In the genomic region with DNA sequence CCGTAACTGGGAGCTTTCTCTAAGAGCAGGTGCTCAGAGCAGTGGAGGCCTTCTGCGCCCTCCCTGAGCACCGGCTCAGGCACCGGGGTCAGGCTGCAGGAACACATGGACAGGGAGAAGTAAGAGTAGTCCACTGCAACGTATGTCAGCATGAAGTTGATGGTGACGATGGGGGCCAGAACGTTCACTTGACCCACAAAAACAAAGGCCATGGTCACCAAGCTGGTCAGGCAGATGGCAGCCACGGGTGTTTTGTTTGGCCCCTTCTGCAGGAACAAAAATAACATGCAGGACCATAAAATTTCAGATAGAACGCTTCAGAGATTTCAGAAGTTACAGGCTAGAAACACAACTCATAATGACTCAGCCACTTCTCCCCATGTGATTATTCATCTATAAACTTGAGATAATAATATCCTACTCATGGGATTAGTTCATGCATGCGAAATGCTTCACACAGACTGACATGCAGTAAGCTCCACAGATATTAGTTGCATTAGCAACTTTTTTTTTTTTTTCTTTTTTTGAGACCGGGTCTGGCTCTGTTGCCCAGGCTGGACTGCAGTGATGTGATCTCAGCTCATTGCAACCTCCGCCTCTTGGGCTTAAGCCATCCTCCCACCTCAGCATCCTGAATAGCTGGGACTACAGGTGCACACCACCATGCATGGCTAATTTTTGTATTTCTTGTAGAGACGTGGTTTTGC, we compare ENCODE assay signal across 9 cellular contexts. TPM values are rescaled to one million over a fixed set of nuclear protein-coding genes. Genes with fewer than 3 reads are reported as not detected.
DNase-seq lines count a peak whose midpoint lies in the region; ATAC-seq, FAIRE-seq and TF ChIP-seq lines count a peak whose summit lies in the region.
"Had no signal": no experiment of that assay in that cellular context is flagged by ENCODE, and none has a peak within 500 bp of the region (broad histone marks: within the 10 kb centered on the region; RNA-seq: fewer than 3 reads in every experiment).

No MANE protein-coding gene starts in this region.

- no peaks in the 10 kb centered on the region for H3K79me2 ChIP-seq in mammary epithelial cell (ENCODE audit: insufficient read depth, low read length)

- TF ChIP-seq CTCF in mammary epithelial cell (conservative IDR thresholded peaks at IDR 0.05 in 1 of 2, IDR thresholded peaks at IDR 0.05 in 1 of 2; ENCODE audit: extremely low read depth in 1 of 2, insufficient read depth in 1 of 2, low read depth in 1 of 2, low read length in 2 of 2) (no peak), lower leg skin (IDR thresholded peaks at IDR 0.05) (no peak)

- H3K4me1 ChIP-seq in mammary epithelial cell (ENCODE audit: insufficient read depth, low read length), result peaks cover 46% of the 10 kb centered on the region

- CTCF ChIA-PET in mammary epithelial cell (lab: Charles Lee; ENCODE audit: low non-redundant PET), result no interaction called here

- no TSS peak for BruUV-seq in mammary epithelial cell (replicated peaks; lab: Mats Ljungman, UMichigan)

- peak; percentile 66 for FAIRE-seq in urothelium cell line (lab: Jason Lieb, UNC)

- no peak for DNase-seq in activated T-cell treated with anti-CD3 and anti-CD28 coated beads, Interleukin-2, amount 50 U/mL, for 4 hours
- DNase-seq in activated T-cell treated with anti-CD3 and anti-CD28 coated beads, Interleukin-2, amount 50 U/mL, for 48 hours, result no peak
- DNase-seq in mammary epithelial cell (peak; percentile 78), urothelium cell line (ENCODE audit: low spot score) (peak; percentile 35), lower leg skin (ENCODE audit: low spot score in 2 of 2) (no peak), NCI-H2107 treated with DMSO at 0.1 percent for 48 hours (lab: John Stamatoyannopoulos, UW; ENCODE audit: unreplicated experiment) (no peak)
- no peak for DNase-seq in stimulated activated naive CD8-positive, alpha-beta T cell treated with anti-CD3 and anti-CD28 coated beads, Interleukin-15, Interleukin-2, amounts not matched to agents 100 U/mL and 50 U/mL, for 24 hours

- TF ChIP-seq POLR2A in lower leg skin (IDR thresholded peaks at IDR 0.05), result no peak

- peak overlapping the region; percentile 38 for H3K4me2 ChIP-seq in mammary epithelial cell (ENCODE audit: insufficient read depth, low read depth, low read length)

- H3K36me3 Mint-ChIP-seq in activated T-cell treated with anti-CD3 and anti-CD28 coated beads, Interleukin-2, amount 50 U/mL, for 4 hours (ENCODE audit: insufficient read depth), result no peaks in the 10 kb centered on the region

- H2AFZ ChIP-seq in mammary epithelial cell (ENCODE audit: low read depth, low read length), result peak overlapping the region; percentile 17

- WGBS in mammary epithelial cell (ENCODE audit: low coverage, missing lambda C conversion rate), result 69% methylated on average over 13 of the region's 13 CpGs
- 55 to 58% methylated on average over 13 of the region's 13 CpGs for WGBS in lower leg skin, 2 donors

- H3K27ac ChIP-seq in mammary epithelial cell (ENCODE audit: insufficient read depth, low read depth, low read length), result peak overlapping the region; percentile 32
- H3K27ac ChIP-seq: C4-2B had no signal

- H3K9ac ChIP-seq in mammary epithelial cell (ENCODE audit: insufficient read depth, low read length), result no peak overlapping the region

- no peaks in the 10 kb centered on the region for H4K20me1 ChIP-seq in mammary epithelial cell (ENCODE audit: insufficient read depth, low read length)

- ATAC-seq in activated T-cell treated with anti-CD3 and anti-CD28 coated beads, Interleukin-2, amount 50 U/mL, for 4 hours, result peak; percentile 49 to 58
- peak; percentile 51 for ATAC-seq in HG03135 (IDR thresholded peaks at IDR 0.05; ENCODE audit: unreplicated experiment)
- no peak for ATAC-seq in stimulated activated naive CD8-positive, alpha-beta T cell treated with anti-CD3 and anti-CD28 coated beads, Interleukin-15, Interleukin-2, amounts not matched to agents 100 U/mL and 50 U/mL, for 24 hours

- dilution Hi-C loops in mammary epithelial cell (cut with HindIII; ENCODE audit: low sequenced_read_pairs), result no loop called here

- peaks cover 19% of the 10 kb centered on the region for H3K4me1 Mint-ChIP-seq in activated T-cell treated with anti-CD3 and anti-CD28 coated beads, Interleukin-2, amount 50 U/mL, for 4 hours (ENCODE audit: low read depth)

- no peaks in the 10 kb centered on the region for H3K27me3 ChIP-seq in mammary epithelial cell (ENCODE audit: insufficient read depth, low read length)

- H3K9me3 ChIP-seq in mammary epithelial cell (replicated peaks; ENCODE audit: insufficient read depth, low read length), result no peaks in the 10 kb centered on the region

- H3K4me3 ChIP-seq in mammary epithelial cell (replicated peaks in 1 of 3; ENCODE audit: insufficient read depth in 1 of 3, low read depth in 2 of 3, low read length in 3 of 3) (no peak overlapping the region), lower leg skin (ENCODE audit: low read depth, poor library complexity, severe bottlenecking) (no peak overlapping the region)

- H3K4me3 Mint-ChIP-seq in activated T-cell treated with anti-CD3 and anti-CD28 coated beads, Interleukin-2, amount 50 U/mL, for 4 hours, result no peak overlapping the region

- in situ Hi-C loops in mammary epithelial cell (cut with MboI; ENCODE audit: low sequenced_read_pairs in 2 of 2), result no loop called here

- intact Hi-C loops in mammary epithelial cell (cut with micrococcal nuclease) (no loop called here), lower leg skin (cut with DNase I; ENCODE audit: low total_unique reads) (no loop called here)

- H3K9me3 Mint-ChIP-seq in activated T-cell treated with anti-CD3 and anti-CD28 coated beads, Interleukin-2, amount 50 U/mL, for 4 hours, result peaks cover 8% of the 10 kb centered on the region

- H3K36me3 ChIP-seq in mammary epithelial cell (ENCODE audit: insufficient read depth, low read length), result no peaks in the 10 kb centered on the region

- H3K27me3 Mint-ChIP-seq in activated T-cell treated with anti-CD3 and anti-CD28 coated beads, Interleukin-2, amount 50 U/mL, for 4 hours (ENCODE audit: low read depth), result peaks cover 3% of the 10 kb centered on the region

RNA-seq across cellular contexts. Expression of a gene that starts 52.2 kb away (rescaled TPM):
- total RNA-seq in activated T-cell treated with anti-CD3 and anti-CD28 coated beads, Interleukin-2, amount 50 U/mL, for 4 hours, result 1 to 10 TPM; 6.4 to 9.0 (median 7.2) TPM
- total RNA-seq in mammary epithelial cell (10 to 100 TPM; 24.8 to 33.8 TPM), lower leg skin (10 to 100 TPM; 13.6 to 22.7 (median 16.8) TPM)
- polyA plus RNA-seq in mammary epithelial cell, result 19.8 TPM
- 106 TPM for polyA minus RNA-seq in mammary epithelial cell

Comparison
In these comparisons a context has a peak if more than half of its experiments do, and no peak if none do; other contexts are left out.
1. DNase-seq: peak in mammary epithelial cell (single experiment) and urothelium cell line (single experiment); none in activated T-cell treated with anti-CD3 and anti-CD28 coated beads, Interleukin-2, amount 50 U/mL, for 4 hours (single experiment), activated T-cell treated with anti-CD3 and anti-CD28 coated beads, Interleukin-2, amount 50 U/mL, for 48 hours (0 of 2), lower leg skin (0 of 2), NCI-H2107 treated with DMSO at 0.1 percent for 48 hours (single experiment) and stimulated activated naive CD8-positive, alpha-beta T cell treated with anti-CD3 and anti-CD28 coated beads, Interleukin-15, Interleukin-2, amounts not matched to agents 100 U/mL and 50 U/mL, for 24 hours (single experiment).